In genomic region chr4:85274955-85275354, GRCh38 we compare ENCODE assay signal across 35 cellular contexts.
"Had no signal": no experiment of that assay in that cellular context is flagged by ENCODE, and none has a peak within 500 bp of the region (broad histone marks: within the 10 kb centered on the region; RNA-seq: fewer than 3 reads in every experiment).

No MANE protein-coding gene starts in this region.

- H3K4me3 ChIP-seq: MG63 had no signal

- DNase-seq: Karpas-422, Kasumi-1, MG63, MM.1S, MV-4-11, NCI-H1048, NCI-H1092, NCI-H1092 treated with DMSO at 0.1 percent for 48 hours, NCI-H1105, NCI-H1105 treated with DMSO at 0.1 percent for 48 hours, NCI-H1417, NCI-H1417 treated with DMSO at 0.1 percent for 48 hours, NCI-H1436, NCI-H1436 treated with DMSO at 0.1 percent for 48 hours, NCI-H146, NCI-H1694, NCI-H1694 treated with DMSO at 0.1 percent for 48 hours, NCI-H187, NCI-H187 treated with DMSO at 0.1 percent for 48 hours, NCI-H1930, NCI-H2029, NCI-H2029 treated with DMSO at 0.1 percent for 48 hours, NCI-H2081, NCI-H2081 treated with DMSO at 0.1 percent for 48 hours, NCI-H2107, NCI-H2171, NCI-H2171 treated with DMSO at 0.1 percent for 48 hours, NCI-H2227 treated with DMSO at 0.1 percent for 48 hours, NCI-H226, NCI-H345, NCI-H446, NCI-H446 treated with DMSO at 0.1 percent for 48 hours, NCI-H510A, NCI-H510A treated with DMSO at 0.1 percent for 48 hours, NCI-H524 had no signal

- H3K36me3 ChIP-seq: MG63 had no signal

- H3K27me3 ChIP-seq: MG63 had no signal
